In the genomic region with DNA sequence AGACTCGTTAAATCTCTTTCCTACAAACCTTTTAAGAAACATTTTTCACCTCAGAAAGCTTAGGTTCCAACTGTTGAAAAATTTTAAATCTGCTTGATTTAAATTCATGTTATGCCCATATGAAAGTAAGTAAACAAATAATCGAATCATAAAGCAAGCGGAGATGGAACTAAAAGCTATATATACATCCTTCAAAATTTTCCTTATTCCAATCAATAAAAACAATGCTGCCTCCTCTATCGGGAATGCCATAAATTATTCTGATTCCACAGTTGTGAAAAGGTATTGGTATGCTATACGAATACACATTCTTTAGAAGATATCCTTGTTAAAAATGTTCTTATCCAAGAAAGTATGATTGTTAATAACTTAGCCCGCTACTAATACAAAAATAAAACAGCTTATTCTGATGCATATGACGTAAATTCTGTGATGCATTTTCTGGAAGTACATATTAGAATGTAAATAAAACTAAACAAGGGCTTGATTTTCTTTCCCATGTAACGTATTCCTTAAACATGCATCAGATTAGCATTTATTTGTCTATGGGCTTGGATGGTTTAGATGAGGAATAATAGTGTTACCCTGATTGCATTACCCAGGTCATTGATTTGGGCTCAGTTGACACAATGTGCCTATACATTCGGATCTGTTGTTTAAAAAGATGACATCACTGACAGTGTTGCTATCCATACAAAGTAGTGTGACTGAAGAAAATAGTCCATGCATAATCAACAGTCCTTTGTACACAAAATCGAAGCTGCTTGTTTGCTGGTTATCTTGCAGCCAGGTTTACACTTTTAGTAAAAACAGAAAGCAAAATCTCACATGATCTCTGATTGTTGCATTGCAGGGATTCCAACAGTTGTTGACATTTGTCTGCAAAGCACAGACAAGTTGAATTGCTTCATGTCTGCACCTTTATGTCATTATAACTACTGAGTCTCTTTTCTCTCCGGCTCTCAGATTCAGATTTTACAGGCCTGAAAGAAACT, we compare ENCODE assay signal across 8 cellular contexts.
DNase-seq lines count a peak whose midpoint lies in the region; ATAC-seq lines count a peak whose summit lies in the region.

No MANE protein-coding gene starts in this region.

- peaks cover 19% of the 10 kb centered on the region for H3K4me1 ChIP-seq in endocrine pancreas (ENCODE audit: control insufficient read depth, insufficient read depth, low read length)

- no peaks in the 10 kb centered on the region for H3K27me3 ChIP-seq in endocrine pancreas (ENCODE audit: control insufficient read depth, insufficient read depth, low read length)

- H3K4me3 ChIP-seq in endocrine pancreas (ENCODE audit: control insufficient read depth, insufficient read depth, low read length), result peak overlapping the region; percentile 89

- DNase-seq in NCI-H774 (lab: John Stamatoyannopoulos, UW) (peak; percentile 5), pons (ENCODE audit: low spot score) (peak; percentile 88), epidermal melanocyte (ENCODE audit: insufficient read length, low spot score) (no peak), NCI-H128 (lab: John Stamatoyannopoulos, UW; ENCODE audit: unreplicated experiment) (no peak), NCI-H526 treated with DMSO at 0.1 percent for 48 hours (lab: John Stamatoyannopoulos, UW) (no peak), NCI-H1930 (lab: John Stamatoyannopoulos, UW) (no peak)

- peak overlapping the region; percentile 36 for H3K9ac ChIP-seq in endocrine pancreas (ENCODE audit: control insufficient read depth, insufficient read depth, low read length)

- H3K9me3 ChIP-seq in endocrine pancreas (ENCODE audit: control insufficient read depth, low read length), result no peaks in the 10 kb centered on the region

- H3K36me3 ChIP-seq in endocrine pancreas (ENCODE audit: control insufficient read depth, insufficient read depth, low read length), result no peaks in the 10 kb centered on the region

- peak; percentile 1 for ATAC-seq in GM19467 (IDR thresholded peaks at IDR 0.05; ENCODE audit: unreplicated experiment)

Comparison
In these comparisons a context has a peak if more than half of its experiments do, and no peak if none do; other contexts are left out.
1. DNase-seq: peak in NCI-H774 (single experiment) and pons (single experiment); none in epidermal melanocyte (single experiment), NCI-H128 (single experiment), NCI-H526 treated with DMSO at 0.1 percent for 48 hours (single experiment) and NCI-H1930 (0 of 2).